In the genomic region with DNA sequence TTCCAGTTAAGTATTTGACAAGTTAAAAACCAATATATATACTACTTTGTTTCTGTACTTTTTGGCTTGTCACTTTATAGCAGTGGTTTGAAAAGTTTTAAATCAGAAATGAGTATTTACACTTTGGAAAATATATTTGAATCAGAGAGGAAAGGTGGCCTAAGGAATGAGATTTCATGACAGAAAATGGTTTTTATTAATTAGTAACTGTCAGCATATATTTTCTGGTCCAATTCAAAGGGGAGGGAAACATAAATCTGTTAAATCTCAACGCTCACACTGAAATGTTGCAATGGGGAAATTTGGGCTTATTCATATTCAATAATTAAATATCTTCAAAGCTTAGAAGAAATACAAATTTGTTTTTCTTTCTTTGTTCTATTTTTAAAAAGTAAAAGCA, we compare ENCODE assay signal across 1 cellular context.
TF ChIP-seq lines count a peak whose summit lies in the region.

No MANE protein-coding gene starts in this region.

TF ChIP-seq in GM23338, 12 proteins besides CTCF, POLR2A, EP300 and RAD21 (continued from another document):
- TF ChIP-seq, protein P1, sequence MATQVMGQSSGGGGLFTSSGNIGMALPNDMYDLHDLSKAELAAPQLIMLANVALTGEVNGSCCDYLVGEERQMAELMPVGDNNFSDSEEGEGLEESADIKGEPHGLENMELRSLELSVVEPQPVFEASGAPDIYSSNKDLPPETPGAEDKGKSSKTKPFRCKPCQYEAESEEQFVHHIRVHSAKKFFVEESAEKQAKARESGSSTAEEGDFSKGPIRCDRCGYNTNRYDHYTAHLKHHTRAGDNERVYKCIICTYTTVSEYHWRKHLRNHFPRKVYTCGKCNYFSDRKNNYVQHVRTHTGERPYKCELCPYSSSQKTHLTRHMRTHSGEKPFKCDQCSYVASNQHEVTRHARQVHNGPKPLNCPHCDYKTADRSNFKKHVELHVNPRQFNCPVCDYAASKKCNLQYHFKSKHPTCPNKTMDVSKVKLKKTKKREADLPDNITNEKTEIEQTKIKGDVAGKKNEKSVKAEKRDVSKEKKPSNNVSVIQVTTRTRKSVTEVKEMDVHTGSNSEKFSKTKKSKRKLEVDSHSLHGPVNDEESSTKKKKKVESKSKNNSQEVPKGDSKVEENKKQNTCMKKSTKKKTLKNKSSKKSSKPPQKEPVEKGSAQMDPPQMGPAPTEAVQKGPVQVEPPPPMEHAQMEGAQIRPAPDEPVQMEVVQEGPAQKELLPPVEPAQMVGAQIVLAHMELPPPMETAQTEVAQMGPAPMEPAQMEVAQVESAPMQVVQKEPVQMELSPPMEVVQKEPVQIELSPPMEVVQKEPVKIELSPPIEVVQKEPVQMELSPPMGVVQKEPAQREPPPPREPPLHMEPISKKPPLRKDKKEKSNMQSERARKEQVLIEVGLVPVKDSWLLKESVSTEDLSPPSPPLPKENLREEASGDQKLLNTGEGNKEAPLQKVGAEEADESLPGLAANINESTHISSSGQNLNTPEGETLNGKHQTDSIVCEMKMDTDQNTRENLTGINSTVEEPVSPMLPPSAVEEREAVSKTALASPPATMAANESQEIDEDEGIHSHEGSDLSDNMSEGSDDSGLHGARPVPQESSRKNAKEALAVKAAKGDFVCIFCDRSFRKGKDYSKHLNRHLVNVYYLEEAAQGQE (IDR thresholded peaks at IDR 0.05; ENCODE audit: unreplicated experiment): no peak
- TF ChIP-seq, protein P2, sequence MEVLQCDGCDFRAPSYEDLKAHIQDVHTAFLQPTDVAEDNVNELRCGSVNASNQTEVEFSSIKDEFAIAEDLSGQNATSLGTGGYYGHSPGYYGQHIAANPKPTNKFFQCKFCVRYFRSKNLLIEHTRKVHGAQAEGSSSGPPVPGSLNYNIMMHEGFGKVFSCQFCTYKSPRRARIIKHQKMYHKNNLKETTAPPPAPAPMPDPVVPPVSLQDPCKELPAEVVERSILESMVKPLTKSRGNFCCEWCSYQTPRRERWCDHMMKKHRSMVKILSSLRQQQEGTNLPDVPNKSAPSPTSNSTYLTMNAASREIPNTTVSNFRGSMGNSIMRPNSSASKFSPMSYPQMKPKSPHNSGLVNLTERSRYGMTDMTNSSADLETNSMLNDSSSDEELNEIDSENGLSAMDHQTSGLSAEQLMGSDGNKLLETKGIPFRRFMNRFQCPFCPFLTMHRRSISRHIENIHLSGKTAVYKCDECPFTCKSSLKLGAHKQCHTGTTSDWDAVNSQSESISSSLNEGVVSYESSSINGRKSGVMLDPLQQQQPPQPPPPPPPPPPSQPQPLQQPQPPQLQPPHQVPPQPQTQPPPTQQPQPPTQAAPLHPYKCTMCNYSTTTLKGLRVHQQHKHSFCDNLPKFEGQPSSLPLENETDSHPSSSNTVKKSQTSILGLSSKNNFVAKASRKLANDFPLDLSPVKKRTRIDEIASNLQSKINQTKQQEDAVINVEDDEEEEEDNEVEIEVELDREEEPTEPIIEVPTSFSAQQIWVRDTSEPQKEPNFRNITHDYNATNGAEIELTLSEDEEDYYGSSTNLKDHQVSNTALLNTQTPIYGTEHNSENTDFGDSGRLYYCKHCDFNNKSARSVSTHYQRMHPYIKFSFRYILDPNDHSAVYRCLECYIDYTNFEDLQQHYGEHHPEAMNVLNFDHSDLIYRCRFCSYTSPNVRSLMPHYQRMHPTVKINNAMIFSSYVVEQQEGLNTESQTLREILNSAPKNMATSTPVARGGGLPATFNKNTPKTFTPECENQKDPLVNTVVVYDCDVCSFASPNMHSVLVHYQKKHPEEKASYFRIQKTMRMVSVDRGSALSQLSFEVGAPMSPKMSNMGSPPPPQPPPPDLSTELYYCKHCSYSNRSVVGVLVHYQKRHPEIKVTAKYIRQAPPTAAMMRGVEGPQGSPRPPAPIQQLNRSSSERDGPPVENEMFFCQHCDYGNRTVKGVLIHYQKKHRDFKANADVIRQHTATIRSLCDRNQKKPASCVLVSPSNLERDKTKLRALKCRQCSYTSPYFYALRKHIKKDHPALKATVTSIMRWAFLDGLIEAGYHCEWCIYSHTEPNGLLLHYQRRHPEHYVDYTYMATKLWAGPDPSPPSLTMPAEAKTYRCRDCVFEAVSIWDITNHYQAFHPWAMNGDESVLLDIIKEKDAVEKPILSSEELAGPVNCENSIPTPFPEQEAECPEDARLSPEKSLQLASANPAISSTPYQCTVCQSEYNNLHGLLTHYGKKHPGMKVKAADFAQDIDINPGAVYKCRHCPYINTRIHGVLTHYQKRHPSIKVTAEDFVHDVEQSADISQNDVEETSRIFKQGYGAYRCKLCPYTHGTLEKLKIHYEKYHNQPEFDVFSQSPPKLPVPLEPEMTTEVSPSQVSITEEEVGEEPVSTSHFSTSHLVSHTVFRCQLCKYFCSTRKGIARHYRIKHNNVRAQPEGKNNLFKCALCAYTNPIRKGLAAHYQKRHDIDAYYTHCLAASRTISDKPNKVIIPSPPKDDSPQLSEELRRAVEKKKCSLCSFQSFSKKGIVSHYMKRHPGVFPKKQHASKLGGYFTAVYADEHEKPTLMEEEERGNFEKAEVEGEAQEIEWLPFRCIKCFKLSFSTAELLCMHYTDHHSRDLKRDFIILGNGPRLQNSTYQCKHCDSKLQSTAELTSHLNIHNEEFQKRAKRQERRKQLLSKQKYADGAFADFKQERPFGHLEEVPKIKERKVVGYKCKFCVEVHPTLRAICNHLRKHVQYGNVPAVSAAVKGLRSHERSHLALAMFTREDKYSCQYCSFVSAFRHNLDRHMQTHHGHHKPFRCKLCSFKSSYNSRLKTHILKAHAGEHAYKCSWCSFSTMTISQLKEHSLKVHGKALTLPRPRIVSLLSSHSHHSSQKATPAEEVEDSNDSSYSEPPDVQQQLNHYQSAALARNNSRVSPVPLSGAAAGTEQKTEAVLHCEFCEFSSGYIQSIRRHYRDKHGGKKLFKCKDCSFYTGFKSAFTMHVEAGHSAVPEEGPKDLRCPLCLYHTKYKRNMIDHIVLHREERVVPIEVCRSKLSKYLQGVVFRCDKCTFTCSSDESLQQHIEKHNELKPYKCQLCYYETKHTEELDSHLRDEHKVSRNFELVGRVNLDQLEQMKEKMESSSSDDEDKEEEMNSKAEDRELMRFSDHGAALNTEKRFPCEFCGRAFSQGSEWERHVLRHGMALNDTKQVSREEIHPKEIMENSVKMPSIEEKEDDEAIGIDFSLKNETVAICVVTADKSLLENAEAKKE (CRISPR knock-in tag; IDR thresholded peaks at IDR 0.05): no peak
- TF ChIP-seq CREB1 (CRISPR knock-in tag; IDR thresholded peaks at IDR 0.05; ENCODE audit: low read depth): no peak
- TF ChIP-seq, protein P3, sequence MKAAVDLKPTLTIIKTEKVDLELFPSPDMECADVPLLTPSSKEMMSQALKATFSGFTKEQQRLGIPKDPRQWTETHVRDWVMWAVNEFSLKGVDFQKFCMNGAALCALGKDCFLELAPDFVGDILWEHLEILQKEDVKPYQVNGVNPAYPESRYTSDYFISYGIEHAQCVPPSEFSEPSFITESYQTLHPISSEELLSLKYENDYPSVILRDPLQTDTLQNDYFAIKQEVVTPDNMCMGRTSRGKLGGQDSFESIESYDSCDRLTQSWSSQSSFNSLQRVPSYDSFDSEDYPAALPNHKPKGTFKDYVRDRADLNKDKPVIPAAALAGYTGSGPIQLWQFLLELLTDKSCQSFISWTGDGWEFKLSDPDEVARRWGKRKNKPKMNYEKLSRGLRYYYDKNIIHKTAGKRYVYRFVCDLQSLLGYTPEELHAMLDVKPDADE (IDR thresholded peaks at IDR 0.05): no peak
- no peak for TF ChIP-seq ZNF331 (CRISPR knock-in tag; IDR thresholded peaks at IDR 0.05; ENCODE audit: low read depth)
